In genomic region chr5:32851774-32852173, GRCh38 we compare ENCODE assay signal across 1 cellular context.
TF ChIP-seq lines count a peak whose summit lies in the region.

No MANE protein-coding gene starts in this region.

TF ChIP-seq in SK-N-SH, 30 proteins besides CTCF, POLR2A, EP300 and RAD21 (continued from another document):
- TF ChIP-seq ZBTB33 (IDR thresholded peaks at IDR 0.05; ENCODE audit: borderline replicate concordance, low read depth) (no peak), PBX3 (IDR thresholded peaks at IDR 0.05) (no peak), TAF1 (IDR thresholded peaks at IDR 0.05; ENCODE audit: borderline replicate concordance, low read depth, low read length) (no peak), RXRA (IDR thresholded peaks at IDR 0.05; ENCODE audit: borderline replicate concordance, low read depth) (no peak), GATA2 (CRISPR knock-in tag; IDR thresholded peaks at IDR 0.05) (no peak), GABPA (IDR thresholded peaks at IDR 0.05; ENCODE audit: low read depth) (no peak), CHD2 (IDR thresholded peaks at IDR 0.05; ENCODE audit: low read length, partially characterized antibody) (no peak), FOXM1 (IDR thresholded peaks at IDR 0.05; ENCODE audit: low read depth) (no peak)
